ENCODE assay signal across 23 cellular contexts in genomic region chr10:26675873-26676257, GRCh38.
"Had no signal": no experiment of that assay in that cellular context is flagged by ENCODE, and none has a peak within 500 bp of the region (broad histone marks: within the 10 kb centered on the region; RNA-seq: fewer than 3 reads in every experiment).

No MANE protein-coding gene starts in this region.

- H3K36me3 ChIP-seq: esophagus muscularis mucosa, gastrocnemius medialis, heart right ventricle, left lung, lower lobe of right lung had no signal

- H3K27me3 ChIP-seq: esophagus muscularis mucosa, gastrocnemius medialis, left lung had no signal

- H3K4me1 ChIP-seq: esophagus muscularis mucosa, gastrocnemius medialis, heart right ventricle, left lung, lower lobe of right lung had no signal

- DNase-seq: dermis blood vessel endothelial cell; dorsolateral prefrontal cortex; effector CD4-positive, alpha-beta T cell; effector memory CD4-positive, alpha-beta T cell; foreskin melanocyte; gastrocnemius medialis; glutamatergic neuron; head of caudate nucleus; heart right ventricle; hippocampal formation; left cardiac atrium; left lung; left ventricle myocardium superior; lower lobe of right lung; mesenchymal stem cell; mucosa of descending colon; naive B cell; naive thymus-derived CD8-positive, alpha-beta T cell had no signal

- H3K9me3 ChIP-seq: esophagus muscularis mucosa, gastrocnemius medialis, heart right ventricle, left lung, lower lobe of right lung, mucosa of descending colon had no signal

- ATAC-seq: gastrocnemius medialis; heart right ventricle; left cardiac atrium; left lung; left ventricle myocardium superior; lower lobe of right lung; mucosa of descending colon; naive thymus-derived CD8-positive, alpha-beta T cell had no signal

- FAIRE-seq: endothelial cell of umbilical vein, islet of Langerhans, keratinocyte had no signal

- H3K27ac ChIP-seq: coronary artery, dorsolateral prefrontal cortex, esophagus muscularis mucosa, gastrocnemius medialis, heart right ventricle, left lung, lower lobe of right lung had no signal

- H3K4me3 ChIP-seq: coronary artery, dorsolateral prefrontal cortex, esophagus muscularis mucosa, gastrocnemius medialis, heart right ventricle, left lung, lower lobe of right lung, mucosa of descending colon had no signal
